1 cellular context compared by ENCODE assay signal in genomic region chr1:153532161-153532560, GRCh38.
TF ChIP-seq lines count a peak whose summit lies in the region.

No MANE protein-coding gene starts in this region.

TF ChIP-seq in IMR-90, 13 proteins besides CTCF, POLR2A, EP300 and RAD21 (continued from another document):
- no peak for TF ChIP-seq ELK1 (IDR thresholded peaks at IDR 0.05; ENCODE audit: borderline replicate concordance, low read depth, low read length)
- no peak for TF ChIP-seq RCOR1 (IDR thresholded peaks at IDR 0.05; ENCODE audit: insufficient replicate concordance, low read length)
- no peak for TF ChIP-seq CEBPB (IDR thresholded peaks at IDR 0.05; ENCODE audit: low read depth, low read length)
- TF ChIP-seq RFX5 (IDR thresholded peaks at IDR 0.05; ENCODE audit: low read depth, low read length): no peak
- TF ChIP-seq MXI1 (IDR thresholded peaks at IDR 0.05; ENCODE audit: borderline replicate concordance, low read depth, low read length): no peak
- TF ChIP-seq SMC3 (IDR thresholded peaks at IDR 0.05; ENCODE audit: low read depth, low read length): no peak
- TF ChIP-seq BHLHE40 (IDR thresholded peaks at IDR 0.05; ENCODE audit: low read depth, low read length): no peak
- TF ChIP-seq NFE2L2 (IDR thresholded peaks at IDR 0.05; ENCODE audit: low read depth, low read length): no peak
- no peak for TF ChIP-seq FOS (IDR thresholded peaks at IDR 0.05; ENCODE audit: low read depth, low read length)
- no peak for TF ChIP-seq CHD1 (IDR thresholded peaks at IDR 0.05; ENCODE audit: low read depth, low read length)
- no peak for TF ChIP-seq MAZ (IDR thresholded peaks at IDR 0.05; ENCODE audit: borderline replicate concordance, low read depth, low read length)
- no peak for TF ChIP-seq USF2 (IDR thresholded peaks at IDR 0.05; ENCODE audit: low read depth, low read length)
